In the genomic region with DNA sequence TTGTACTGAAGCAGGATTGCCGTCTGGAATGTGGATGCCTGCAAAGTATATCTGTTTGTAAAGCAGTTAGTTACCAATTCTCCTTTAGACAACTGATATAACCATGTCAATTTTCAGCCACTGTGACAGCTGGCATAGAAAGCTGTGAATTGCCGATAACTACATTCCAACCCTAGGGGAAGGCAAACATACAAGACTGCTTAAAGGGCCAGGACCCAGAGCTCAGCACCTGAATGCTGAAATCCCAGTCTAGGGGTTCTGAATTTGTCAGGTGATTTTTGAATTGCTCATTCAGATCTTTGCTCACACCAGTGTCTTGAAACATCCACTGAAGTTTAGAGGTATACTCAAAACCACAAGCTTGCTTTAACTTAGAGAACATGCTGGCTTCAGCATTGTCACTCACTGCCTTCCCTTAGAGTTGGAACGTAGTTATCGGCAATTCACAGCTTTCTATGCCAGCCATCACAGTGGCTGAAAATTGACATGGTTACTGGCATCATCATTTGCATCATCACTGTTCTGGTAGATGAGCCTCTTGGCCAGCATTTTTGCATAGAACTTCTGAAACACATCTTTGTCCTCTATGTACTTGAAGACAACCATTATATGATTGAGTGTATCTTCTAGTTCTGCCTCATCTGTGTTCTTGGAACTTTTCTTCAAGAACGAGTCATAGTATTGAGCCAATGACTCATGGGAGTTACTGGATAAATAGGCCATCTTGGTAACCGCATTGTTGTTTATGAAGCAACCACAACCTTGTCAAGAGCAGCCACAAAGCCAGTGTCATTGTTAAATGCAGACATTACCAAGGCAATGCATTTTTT, we compare ENCODE assay signal across 8 cellular contexts.
DNase-seq lines count a peak whose midpoint lies in the region; ATAC-seq and TF ChIP-seq lines count a peak whose summit lies in the region.

No MANE protein-coding gene starts in this region.

- peak overlapping the region; percentile 76 for H3K27ac ChIP-seq in KMS-11

- H3K36me3 ChIP-seq in BJ (ENCODE audit: control insufficient read depth, insufficient read depth, low read length) (no peaks in the 10 kb centered on the region), KMS-11 (ENCODE audit: insufficient read depth) (no peaks in the 10 kb centered on the region)

- POLR2A ChIA-PET in BJ (lab: Charles Lee), result no interaction called here

- CTCF ChIA-PET in BJ (lab: Yijun Ruan, JAX), result no interaction called here

- H3K79me2 ChIP-seq in KMS-11 (ENCODE audit: insufficient read depth, low read depth), result no peaks in the 10 kb centered on the region

- TF ChIP-seq CTCF in BJ (IDR thresholded peaks at IDR 0.05; ENCODE audit: insufficient read depth, low read depth, low read length), result no peak
- TF ChIP-seq CTCF in KMS-11 (conservative IDR thresholded peaks at IDR 0.05; ENCODE audit: low read depth, low read length), result no peak
- TF ChIP-seq CTCF in epithelial cell of proximal tubule (conservative IDR thresholded peaks at IDR 0.05; ENCODE audit: low read depth, low read length), result no peak

- no peaks in the 10 kb centered on the region for H4K20me1 ChIP-seq in KMS-11 (ENCODE audit: insufficient read depth)

- H3K27me3 ChIP-seq in BJ (ENCODE audit: control insufficient read depth, insufficient read depth, low read length) (peaks cover 5% of the 10 kb centered on the region), KMS-11 (ENCODE audit: insufficient read depth, low read depth) (no peaks in the 10 kb centered on the region)

- H3K4me3 ChIP-seq in BJ (ENCODE audit: low read depth, low read length) (no peak overlapping the region), KMS-11 (IDR thresholded peaks at IDR 0.05; ENCODE audit: insufficient read depth, low read depth, low read length) (no peak overlapping the region), epithelial cell of proximal tubule (ENCODE audit: low read depth, low read length) (no peak overlapping the region)

- no peak overlapping the region for H3K9ac ChIP-seq in KMS-11

- ATAC-seq in GM19452 (IDR thresholded peaks at IDR 0.05; ENCODE audit: unreplicated experiment) (peak; percentile 75), GM21360 (IDR thresholded peaks at IDR 0.05; ENCODE audit: unreplicated experiment) (no peak)

- DNase-seq in BJ (ENCODE audit: low read depth) (peak; percentile 57), epithelial cell of proximal tubule (ENCODE audit: low read depth) (peak; percentile 30), cerebellar nuclear complex (lab: John Stamatoyannopoulos, UW) (no peak), HUDEP-2 (lab: John Stamatoyannopoulos, UW; ENCODE audit: unreplicated experiment in 76 of 76) (no peak), cerebellum (ENCODE audit: low spot score) (no peak)

- peaks cover 18% of the 10 kb centered on the region for H3K4me1 ChIP-seq in KMS-11 (ENCODE audit: low read depth, poor library complexity, severe bottlenecking)

- H2AFZ ChIP-seq in KMS-11 (ENCODE audit: low read depth), result peak overlapping the region; percentile 13; the same call in 1 of the 2 replicates

- H3K4me2 ChIP-seq in KMS-11, result peak overlapping the region; percentile 24

Comparison
In these comparisons a context has a peak if more than half of its experiments do, and no peak if none do; other contexts are left out.
1. DNase-seq: peak in BJ (single experiment) and epithelial cell of proximal tubule (single experiment); none in cerebellar nuclear complex (0 of 2), HUDEP-2 (0 of 76) and cerebellum (single experiment).